ENCODE assay signal across 9 cellular contexts in genomic region chr2:207792244-207792785, GRCh38. TPM values are rescaled to one million over a fixed set of nuclear protein-coding genes. Genes with fewer than 3 reads are reported as not detected.
DNase-seq lines count a peak whose midpoint lies in the region; ATAC-seq, FAIRE-seq and TF ChIP-seq lines count a peak whose summit lies in the region.
"Had no signal": no experiment of that assay in that cellular context is flagged by ENCODE, and none has a peak within 500 bp of the region (broad histone marks: within the 10 kb centered on the region; RNA-seq: fewer than 3 reads in every experiment).

No MANE protein-coding gene starts in this region.

- H3K4me1 ChIP-seq in mesendoderm (ENCODE audit: control insufficient read depth, low read depth, low read length) = peaks cover 5% of the 10 kb centered on the region
- peaks cover 0 to 2% of the 10 kb centered on the region in 2 donors for H3K4me1 ChIP-seq in kidney (ENCODE audit: control insufficient read depth in 1 of 2, insufficient read depth in 1 of 2, low read depth in 1 of 2, low read length in 2 of 2)

- peak overlapping the region; percentile 85 for H3K4ac ChIP-seq in mesendoderm (ENCODE audit: low read depth, low read length)

- in situ Hi-C loops in astrocyte of the spinal cord (cut with HindIII; ENCODE audit: low sequenced_read_pairs) = no loop called here

- peaks cover 0 to 2% of the 10 kb centered on the region in 2 donors for H3K9me3 ChIP-seq in kidney (ENCODE audit: control insufficient read depth in 1 of 2, low read length in 2 of 2)

- H4K5ac ChIP-seq in mesendoderm (ENCODE audit: low read length) = no peak overlapping the region

- no CpG with 5 or more reads among the region's 6 CpGs for WGBS in mesendoderm (ENCODE audit: extremely low coverage, insufficient coverage, low lambda C conversion rate)

- no peak for FAIRE-seq in kidney (lab: Jason Lieb, UNC)

- no peak overlapping the region for H2AK5ac ChIP-seq in mesendoderm (ENCODE audit: low read length)

- H3K79me1 ChIP-seq in mesendoderm (ENCODE audit: low read length) = no peaks in the 10 kb centered on the region

- no peak overlapping the region for H2BK15ac ChIP-seq in mesendoderm (replicated peaks; ENCODE audit: low read depth)

- intact Hi-C loops in kidney (cut with DNase I) = no loop called here

- no peaks in the 10 kb centered on the region for H3K27me3 ChIP-seq in mesendoderm (ENCODE audit: insufficient read depth, low read length, poor library complexity)

- no peak overlapping the region for H3K23ac ChIP-seq in mesendoderm (ENCODE audit: low read length)

- H3K27ac ChIP-seq in mesendoderm (ENCODE audit: low read depth, low read length) (peak overlapping the region; percentile 41), kidney (ENCODE audit: low read depth in 2 of 2, low read length in 2 of 2) (no peak overlapping the region)

- H3K4me3 ChIP-seq in astrocyte of the spinal cord (ENCODE audit: low read depth, low read length) (no peak overlapping the region), mesendoderm (ENCODE audit: low read length) (no peak overlapping the region), kidney (ENCODE audit: low read length in 2 of 2) (no peak overlapping the region)

- H2BK5ac ChIP-seq in mesendoderm (ENCODE audit: low read length) = peak overlapping the region; percentile 31

- peak overlapping the region; percentile 59 for H3K56ac ChIP-seq in mesendoderm (ENCODE audit: low read length)

- H3K4me2 ChIP-seq in mesendoderm (ENCODE audit: low read length) = no peak overlapping the region

- no peaks in the 10 kb centered on the region for H3K79me2 ChIP-seq in mesendoderm (ENCODE audit: control insufficient read depth, insufficient read depth, low read length)

- peak overlapping the region; percentile 94 for H2BK120ac ChIP-seq in mesendoderm (ENCODE audit: low read depth, low read length)

- H3K36me3 ChIP-seq in mesendoderm (ENCODE audit: control insufficient read depth, insufficient read depth, low read length) (no peaks in the 10 kb centered on the region), kidney (ENCODE audit: control insufficient read depth in 1 of 2, insufficient read depth in 2 of 2, low read length in 2 of 2) (no peaks in the 10 kb centered on the region)

- no peak overlapping the region for H3K9ac ChIP-seq in mesendoderm (ENCODE audit: low read length)
- H3K9ac ChIP-seq in kidney (ENCODE audit: low read length in 2 of 2) = no peak overlapping the region

- TF ChIP-seq CTCF in astrocyte of the spinal cord (IDR thresholded peaks at IDR 0.05; ENCODE audit: low read depth, low read length) (no peak), kidney (IDR thresholded peaks at IDR 0.05; ENCODE audit: borderline replicate concordance, extremely low read depth, insufficient read depth) (no peak)

- DNase-seq in Daoy (ENCODE audit: low read depth) = peak; percentile 75
- DNase-seq in LHCN-M2 (ENCODE audit: low read depth) = peak; percentile 66
- peak; percentile 75 for DNase-seq in astrocyte of the spinal cord (ENCODE audit: low read depth, low spot score)
- DNase-seq in mesendoderm = peak; percentile 85
- no peak for DNase-seq in kidney
- no peak for DNase-seq in activated naive CD4-positive, alpha-beta T cell treated with Interleukin-2 at 50 U/mL for 16 hours
- DNase-seq: activated B cell treated with CpG ODN at 0.5 μM for 24 hours had no signal

- H3K18ac ChIP-seq in mesendoderm (ENCODE audit: low read length) = peak overlapping the region; percentile 10

- ATAC-seq in HG03175 (IDR thresholded peaks at IDR 0.05; ENCODE audit: unreplicated experiment) (no peak), GM21717 (IDR thresholded peaks at IDR 0.05; ENCODE audit: unreplicated experiment) (no peak)

- H4K8ac ChIP-seq in mesendoderm (ENCODE audit: low read depth, low read length) = no peak overlapping the region

RNA-seq across cellular contexts. Expression of gene FZD5, which starts 22.6 kb away (rescaled TPM):
- 1.4 and 2.0 TPM in 2 replicates for total RNA-seq in Daoy (2014; rRNA removed; shearing (Covaris generic))
- total RNA-seq in LHCN-M2 (2014; rRNA removed) = 1.0 and 1.4 TPM in 2 replicates
- polyA plus RNA-seq in LHCN-M2 (2012) = 0.49 TPM
- 42.5 TPM for polyA plus RNA-seq in mesendoderm (2013, experiment 1 of 2)
- polyA plus RNA-seq in mesendoderm (2013, experiment 2 of 2) = 41.3 TPM
- total RNA-seq in kidney = 24.2 TPM
- 4.1 TPM for polyA plus RNA-seq in kidney (ENCODE audit: insufficient read depth, low read depth, low replicate concordance)

Comparison
In these comparisons a context has a peak if more than half of its experiments do, and no peak if none do; other contexts are left out.
1. DNase-seq: peak in Daoy (single experiment), LHCN-M2 (single experiment), astrocyte of the spinal cord (single experiment) and mesendoderm (single experiment); none in kidney (single experiment) and activated naive CD4-positive, alpha-beta T cell treated with Interleukin-2 at 50 U/mL for 16 hours (single experiment).